Comparison of ENCODE assay signal across 11 cellular contexts in the genomic region with DNA sequence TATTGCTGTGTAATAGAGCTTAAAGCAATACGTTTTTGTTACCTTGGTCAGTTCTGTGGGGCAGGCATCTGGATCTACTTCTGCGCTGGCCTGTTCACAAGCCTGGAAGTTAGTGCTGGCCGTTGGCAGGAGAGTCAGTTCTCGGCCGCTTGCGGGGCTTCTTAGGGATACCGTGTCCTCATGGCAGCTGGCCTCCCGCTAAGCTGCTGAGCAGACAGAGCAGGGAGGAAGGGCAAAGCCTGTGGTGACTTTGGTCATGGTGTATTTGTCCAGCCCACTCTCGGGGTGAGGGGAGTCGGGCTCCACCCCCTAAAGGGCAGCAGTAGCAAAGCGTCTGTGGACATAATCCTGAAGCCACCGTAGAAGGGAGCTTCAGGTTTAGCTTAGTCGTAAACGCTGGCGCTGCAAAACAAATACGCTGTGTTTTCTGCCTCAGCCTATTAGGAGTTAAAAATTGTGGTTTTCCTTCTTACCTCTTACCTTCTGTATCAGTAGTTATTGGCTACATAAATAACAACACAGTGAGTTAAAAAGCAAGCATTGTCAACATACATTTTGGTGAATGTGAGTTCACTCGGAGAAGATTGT. TPM values are rescaled to one million over a fixed set of nuclear protein-coding genes. Genes with fewer than 3 reads are reported as not detected.
A peak's percentile ranks its signal among the peaks of the same experiment; 100 is the strongest.
DNase-seq lines count a peak whose midpoint lies in the region; TF ChIP-seq lines count a peak whose summit lies in the region.
"Had no signal": no experiment of that assay in that cellular context is flagged by ENCODE, and none has a peak within 500 bp of the region (broad histone marks: within the 10 kb centered on the region; RNA-seq: fewer than 3 reads in every experiment).

No MANE protein-coding gene starts in this region.

- H3K4me3 Mint-ChIP-seq in H9, result no peak overlapping the region; a peak in 1 of 5 replicates
- H3K4me3 Mint-ChIP-seq in activated T-cell treated with anti-CD3 and anti-CD28 coated beads, Interleukin-2, amount 50 U/mL, for 24 hours, result no peak overlapping the region
- H3K4me3 Mint-ChIP-seq: T-cell had no signal

- H3K4me1 Mint-ChIP-seq in H9, result peaks cover 36 to 45% of the 10 kb centered on the region in 2 experiments
- peaks cover 81% of the 10 kb centered on the region for H3K4me1 Mint-ChIP-seq in activated T-cell treated with anti-CD3 and anti-CD28 coated beads, Interleukin-2, amount 50 U/mL, for 24 hours (ENCODE audit: low read depth)

- H3T11ph ChIP-seq in H9 (ENCODE audit: low read length), result no peak overlapping the region

- H3K18ac ChIP-seq in H9 (ENCODE audit: insufficient read length, low read depth, low read length), result no peak overlapping the region

- H2AFZ ChIP-seq in H9 (ENCODE audit: low read length), result no peak overlapping the region

- H4K91ac ChIP-seq in H9 (ENCODE audit: insufficient read length, low read depth, low read length), result no peak overlapping the region

- H4K5ac ChIP-seq in H9 (ENCODE audit: insufficient read length, low read depth, low read length), result no peak overlapping the region

- H3K79me1 ChIP-seq in H9 (ENCODE audit: insufficient read depth, low read depth, low read length, poor library complexity, severe bottlenecking), result peaks cover 18% of the 10 kb centered on the region

- H3K23ac ChIP-seq in H9 (ENCODE audit: insufficient read length, low read depth, low read length), result no peak overlapping the region

- H3K36me3 ChIP-seq in left ventricle myocardium inferior, result peaks cover 4% of the 10 kb centered on the region
- no peaks in the 10 kb centered on the region for H3K36me3 ChIP-seq in sigmoid colon

- H2AK5ac ChIP-seq in H9 (ENCODE audit: insufficient read length, low read length), result no peak overlapping the region

- no peaks in the 10 kb centered on the region for H3K23me2 ChIP-seq in H9 (ENCODE audit: insufficient read length, low read depth, low read length, poor library complexity, severe bottlenecking)

- no peak overlapping the region for H3K4me2 ChIP-seq in H9 (ENCODE audit: insufficient read depth, insufficient read length, low read length)

- no peak overlapping the region for H2BK15ac ChIP-seq in H9 (ENCODE audit: low read depth, low read length)

- H3K56ac ChIP-seq in H9 (ENCODE audit: insufficient read length, low read depth, low read length), result no peak overlapping the region

- no CpG with 5 or more reads among the region's 17 CpGs for WGBS in H9 (ENCODE audit: extremely low coverage, insufficient read length, low lambda C conversion rate)
- WGBS in sigmoid colon, 2 donors, result 71 to 80% methylated on average over 17 of the region's 17 CpGs

- TF ChIP-seq EP300 in sigmoid colon (IDR thresholded peaks at IDR 0.05), result no peak

- H3K27me3 ChIP-seq in H9 (ENCODE audit: insufficient read depth, low read length) (no peaks in the 10 kb centered on the region), left ventricle myocardium inferior (ENCODE audit: low read depth) (no peaks in the 10 kb centered on the region), sigmoid colon (no peaks in the 10 kb centered on the region)
- H3K27me3 ChIP-seq: stomach had no signal

- TF ChIP-seq CTCF in H9 (conservative IDR thresholded peaks at IDR 0.05) (no peak), VCaP (conservative IDR thresholded peaks at IDR 0.05) (no peak), left ventricle myocardium inferior (IDR thresholded peaks at IDR 0.05; ENCODE audit: borderline replicate concordance) (no peak), retinal pigment epithelial cell (conservative IDR thresholded peaks at IDR 0.05; ENCODE audit: low read depth, low read length) (no peak), sigmoid colon (IDR thresholded peaks at IDR 0.05) (no peak)

- no peak overlapping the region for H2BK20ac ChIP-seq in H9 (ENCODE audit: low read depth, low read length, poor library complexity, severe bottlenecking)

- no peaks in the 10 kb centered on the region for H3K27me3 Mint-ChIP-seq in H9 (ENCODE audit: low read depth)
- no peaks in the 10 kb centered on the region for H3K27me3 Mint-ChIP-seq in activated T-cell treated with anti-CD3 and anti-CD28 coated beads, Interleukin-2, amount 50 U/mL, for 24 hours
- H3K27me3 Mint-ChIP-seq: T-cell had no signal

- H4K8ac ChIP-seq in H9 (replicated peaks; ENCODE audit: insufficient read length, low read depth, low read length), result no peak overlapping the region

- H3K27ac ChIP-seq in H9 (ENCODE audit: insufficient read length, low read depth, low read length) (no peak overlapping the region), VCaP (peak overlapping the region; percentile 91), left ventricle myocardium inferior (replicated peaks) (peak overlapping the region; percentile 5), sigmoid colon (no peak overlapping the region)
- H3K27ac ChIP-seq: stomach had no signal

- H3K9me3 Mint-ChIP-seq in H9, result no peaks in the 10 kb centered on the region
- H3K9me3 Mint-ChIP-seq in activated T-cell treated with anti-CD3 and anti-CD28 coated beads, Interleukin-2, amount 50 U/mL, for 24 hours, result no peaks in the 10 kb centered on the region
- H3K9me3 Mint-ChIP-seq: T-cell had no signal

- DNase-seq in H9 (peak; percentile 53), left ventricle myocardium inferior (peak; percentile 44), retinal pigment epithelial cell (ENCODE audit: low read depth) (peak; percentile 46), DMS53 (lab: John Stamatoyannopoulos, UW) (no peak), NCI-H1694 treated with DMSO at 0.1 percent for 48 hours (lab: John Stamatoyannopoulos, UW) (no peak), sigmoid colon (no peak)
- no peak for DNase-seq in activated T-cell treated with anti-CD3 and anti-CD28 coated beads, Interleukin-2, amount 50 U/mL, for 24 hours
- DNase-seq: NCI-H187 treated with DMSO at 0.1 percent for 48 hours, stomach, T-cell had no signal

- H3K4me3 ChIP-seq in left ventricle myocardium inferior (peak overlapping the region; percentile 4), retinal pigment epithelial cell (ENCODE audit: low read length) (peak overlapping the region; percentile 32), sigmoid colon (no peak overlapping the region)
- H3K4me3 ChIP-seq: stomach had no signal

- intact Hi-C loops in left ventricle myocardium inferior (cut with micrococcal nuclease) (no loop called here), sigmoid colon (cut with DNase I) (no loop called here)

- H2BK12ac ChIP-seq in H9 (ENCODE audit: insufficient read length, low read depth, low read length), result no peak overlapping the region

- H3K9ac ChIP-seq in H9 (ENCODE audit: extremely low read depth, insufficient read length, low read length), result no peak overlapping the region

- peaks cover 3% of the 10 kb centered on the region; the same call in 1 of the 2 replicates for H3K4me1 ChIP-seq in H9 (ENCODE audit: insufficient read depth, low read length)
- H3K4me1 ChIP-seq in left ventricle myocardium inferior, result peaks cover 38% of the 10 kb centered on the region
- H3K4me1 ChIP-seq in sigmoid colon, result peaks cover 0 to 37% (median 28%) of the 10 kb centered on the region in 4 donors

- H3K4ac ChIP-seq in H9 (ENCODE audit: low read depth, low read length), result no peak overlapping the region

- H3K79me2 ChIP-seq in H9 (ENCODE audit: insufficient read depth, low read length), result peaks cover 63% of the 10 kb centered on the region; the same call in 1 of the 2 replicates

- peaks cover 4% of the 10 kb centered on the region for H4K20me1 ChIP-seq in H9 (ENCODE audit: control insufficient read depth, insufficient read depth, insufficient read length)

- no peak overlapping the region for H2BK120ac ChIP-seq in H9 (ENCODE audit: low read depth, low read length, poor library complexity, severe bottlenecking)

- H3K36me3 Mint-ChIP-seq in H9 (ENCODE audit: insufficient read depth in 1 of 3, low read depth in 3 of 3), result peaks cover 0 to 12% (median 5%) of the 10 kb centered on the region in 3 experiments; a peak in 6 of 7 replicates
- peaks cover 77% of the 10 kb centered on the region for H3K36me3 Mint-ChIP-seq in activated T-cell treated with anti-CD3 and anti-CD28 coated beads, Interleukin-2, amount 50 U/mL, for 24 hours (ENCODE audit: low read depth)

- H3K9me3 ChIP-seq in H9 (ENCODE audit: control insufficient read depth, low read depth, low read length), result no peaks in the 10 kb centered on the region
- H3K9me3 ChIP-seq in left ventricle myocardium inferior (replicated peaks), result no peaks in the 10 kb centered on the region
- H3K9me3 ChIP-seq in sigmoid colon, result no peaks in the 10 kb centered on the region
- H3K9me3 ChIP-seq: stomach had no signal

- 0 out of 7 replicates have a peak overlapping the region, but pooled peaks of 1 of the 3 experiments have one; percentile 29 for H3K27ac Mint-ChIP-seq in H9
- no peak overlapping the region for H3K27ac Mint-ChIP-seq in activated T-cell treated with anti-CD3 and anti-CD28 coated beads, Interleukin-2, amount 50 U/mL, for 24 hours
- H3K27ac Mint-ChIP-seq: T-cell had no signal

- TF ChIP-seq POLR2A in sigmoid colon (IDR thresholded peaks at IDR 0.05), result no peak

- no peak overlapping the region for H3K14ac ChIP-seq in H9 (ENCODE audit: insufficient read depth, low read length)

- H2BK5ac ChIP-seq in H9 (ENCODE audit: insufficient read length, low read length), result no peak overlapping the region

RNA-seq across cellular contexts. Expression of gene UBE3C, which starts 12.2 kb away (rescaled TPM):
- total RNA-seq in H9 (2021) (59.4 and 63.3 TPM in 2 replicates), left ventricle myocardium inferior (50.2 TPM), sigmoid colon (10 to 100 TPM; 55.7 to 84.2 (median 70.5) TPM)
- polyA plus RNA-seq in sigmoid colon, result 10 to 100 TPM; 21.0 to 32.6 (median 31.1) TPM

Comparison
In these comparisons a context has a peak if more than half of its experiments do, and no peak if none do; other contexts are left out.
1. DNase-seq: peak in H9 (single experiment), left ventricle myocardium inferior (single experiment) and retinal pigment epithelial cell (single experiment); none in DMS53 (single experiment), NCI-H1694 treated with DMSO at 0.1 percent for 48 hours (single experiment), sigmoid colon (single experiment) and activated T-cell treated with anti-CD3 and anti-CD28 coated beads, Interleukin-2, amount 50 U/mL, for 24 hours (single experiment).
2. H3K27ac ChIP-seq: peak in VCaP (single experiment) and left ventricle myocardium inferior (single experiment); none in H9 (single experiment) and sigmoid colon (0 of 4).
3. H3K4me3 ChIP-seq: peak in left ventricle myocardium inferior (single experiment) and retinal pigment epithelial cell (single experiment); none in sigmoid colon (0 of 4).